ENCODE assay signal across 8 cellular contexts in the genomic region with DNA sequence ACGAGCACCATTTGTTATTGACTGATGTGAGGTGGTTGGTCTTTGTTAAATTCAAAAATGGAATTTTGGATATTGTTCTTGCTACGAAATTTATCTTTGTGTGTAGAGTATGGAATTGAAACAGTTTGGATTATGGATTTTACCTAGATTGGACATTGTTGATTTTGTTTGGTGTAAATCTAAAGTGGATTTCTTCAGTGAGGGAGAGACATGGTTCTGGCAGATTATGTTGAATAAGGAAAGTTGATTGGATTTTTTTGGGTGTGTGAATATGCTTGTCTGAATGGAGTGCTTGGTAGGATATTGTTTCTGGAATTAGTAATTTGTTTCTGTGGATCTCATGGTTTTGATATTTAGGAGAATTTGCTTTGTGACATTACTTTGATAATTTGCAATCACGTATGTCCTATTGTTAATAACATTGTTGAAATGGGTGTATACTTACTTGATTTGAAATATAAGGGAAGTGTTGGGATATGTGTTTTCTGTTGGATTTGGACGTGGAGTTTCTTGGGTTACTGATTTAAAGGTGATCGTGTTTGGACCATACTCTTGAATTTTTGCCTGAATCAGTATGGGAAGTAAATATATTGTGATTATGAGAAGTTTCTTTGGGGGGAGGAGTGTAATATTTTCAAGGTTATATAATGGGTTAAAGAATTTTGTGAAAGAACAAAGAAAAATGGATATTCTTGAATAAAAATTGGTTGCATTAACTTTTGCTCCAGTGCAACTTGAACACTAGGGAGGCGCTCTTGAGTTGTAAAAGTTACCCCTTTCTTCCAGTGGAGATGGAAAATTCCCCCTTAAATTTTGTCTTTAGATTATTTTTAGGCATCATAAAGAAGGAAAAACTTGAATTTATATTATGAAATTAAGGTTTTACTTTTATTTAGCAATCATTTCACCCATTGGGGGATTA. TPM values are rescaled to one million over a fixed set of nuclear protein-coding genes. Genes with fewer than 3 reads are reported as not detected.
A peak's percentile ranks its signal among the peaks of the same experiment; 100 is the strongest.
DNase-seq lines count a peak whose midpoint lies in the region; ATAC-seq and TF ChIP-seq lines count a peak whose summit lies in the region.

No MANE protein-coding gene starts in this region.

- intact Hi-C loops in dorsolateral prefrontal cortex (cut with DNase I), result loop anchor here in 1 of 2 donors (1.0 kb wide), 1 partner anchor 90 kb away; no protein-coding TSS in a partner anchor
- intact Hi-C loops in psoas muscle (cut with DNase I), result loop anchor here in 1 of 2 donors (1.0 kb wide), 1 partner anchor 13 kb away; no protein-coding TSS in a partner anchor

- H3K36me3 ChIP-seq in psoas muscle (ENCODE audit: insufficient read depth in 1 of 2, low read depth in 1 of 2), result peaks cover 4 to 46% of the 10 kb centered on the region in 2 donors

- WGBS in psoas muscle, 3 donors, result 71 to 86% (median 80%) methylated on average over 6 of the region's 6 CpGs

- ATAC-seq in psoas muscle (no peak), GM18870 (IDR thresholded peaks at IDR 0.05; ENCODE audit: unreplicated experiment) (no peak), HG03354 (IDR thresholded peaks at IDR 0.05; ENCODE audit: poor library complexity, severe bottlenecking, unreplicated experiment) (no peak)

- DNase-seq in NCI-H2227 (lab: John Stamatoyannopoulos, UW; ENCODE audit: unreplicated experiment), result peak; percentile 42
- no peak for DNase-seq in NCI-H2227 treated with DMSO at 0.1 percent for 48 hours (lab: John Stamatoyannopoulos, UW)
- DNase-seq in OCI-M2 (lab: John Stamatoyannopoulos, UW; ENCODE audit: unreplicated experiment), result peak; percentile 34
- no peak for DNase-seq in dorsolateral prefrontal cortex
- DNase-seq in psoas muscle, result no peak
- no peak for DNase-seq in epidermal melanocyte (ENCODE audit: insufficient read length, low spot score)

- H3K27ac ChIP-seq in dorsolateral prefrontal cortex (peak overlapping the region; percentile 77 to 100 (median 99)), psoas muscle (peak overlapping the region; percentile 95)

- H3K4me3 ChIP-seq in dorsolateral prefrontal cortex, result peak overlapping the region in 56 of 59 donors; percentile 48 to 97 (median 74)
- H3K4me3 ChIP-seq in psoas muscle, result peak overlapping the region; percentile 68

- peaks cover 48% of the 10 kb centered on the region for H3K4me1 ChIP-seq in psoas muscle

- TF ChIP-seq CTCF in dorsolateral prefrontal cortex (IDR thresholded peaks at IDR 0.05 in 54 of 56, conservative IDR thresholded peaks at IDR 0.05 in 2 of 56; ENCODE audit: low read depth in 1 of 56, partially characterized antibody in 56 of 56) (peak in 6 of 56 donors; percentile 8 to 24 (median 19)), psoas muscle (IDR thresholded peaks at IDR 0.05) (peak; percentile 44)

- H3K27me3 ChIP-seq in dorsolateral prefrontal cortex, result no peaks in the 10 kb centered on the region
- no peaks in the 10 kb centered on the region for H3K27me3 ChIP-seq in psoas muscle (ENCODE audit: insufficient read depth in 3 of 3, low read length in 2 of 3)

- H3K9me3 ChIP-seq in psoas muscle, result no peaks in the 10 kb centered on the region

RNA-seq across cellular contexts. Expression of a gene that starts 0.9 kb away (rescaled TPM):
- 100 to 1,000 TPM; 120 to 227 (median 167) TPM for total RNA-seq in dorsolateral prefrontal cortex
- total RNA-seq in psoas muscle, result 10 to 100 TPM; 40.9 to 53.0 (median 49.4) TPM
- 10 to 100 TPM; 11.1 to 37.5 (median 12.9) TPM for polyA plus RNA-seq in psoas muscle

Comparison
In these comparisons a context has a peak if more than half of its experiments do, and no peak if none do; other contexts are left out.
1. DNase-seq: peak in NCI-H2227 (single experiment) and OCI-M2 (single experiment); none in NCI-H2227 treated with DMSO at 0.1 percent for 48 hours (single experiment), dorsolateral prefrontal cortex (0 of 10), psoas muscle (0 of 2) and epidermal melanocyte (single experiment).